Comparison of ENCODE assay signal across 1 cellular context in the genomic region with DNA sequence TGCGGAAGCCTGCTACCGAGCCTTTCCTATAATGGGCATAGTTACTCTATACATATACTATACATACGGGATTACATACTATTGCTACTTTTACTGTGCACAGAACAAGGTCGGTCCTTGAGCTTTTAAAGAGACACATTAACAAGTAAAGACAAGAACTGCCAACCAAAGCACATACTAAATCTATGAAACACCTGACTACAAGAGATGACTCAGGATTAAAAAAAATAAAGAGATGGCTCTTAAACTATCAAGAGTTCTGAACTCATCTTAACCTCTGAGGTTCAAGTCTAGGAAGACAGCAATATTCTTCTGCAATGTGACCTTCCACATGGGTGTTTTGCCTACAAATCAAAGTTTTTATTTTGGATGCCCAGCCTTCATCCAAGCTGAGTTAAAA.
TF ChIP-seq lines count a peak whose summit lies in the region.

No MANE protein-coding gene starts in this region.

TF ChIP-seq in HCT116, 20 proteins besides CTCF, POLR2A, EP300 and RAD21 (continued from another document):
- peak; percentile 50 for TF ChIP-seq SP1 (IDR thresholded peaks at IDR 0.05; ENCODE audit: low read depth)
TF ChIP-seq in HCT116: peak in this region for 3.
